ENCODE assay signal across 30 cellular contexts in genomic region chr9:69428017-69428785, GRCh38.
"Had no signal": no experiment of that assay in that cellular context is flagged by ENCODE, and none has a peak within 500 bp of the region (broad histone marks: within the 10 kb centered on the region; RNA-seq: fewer than 3 reads in every experiment).

No MANE protein-coding gene starts in this region.

- H3K9me3 Mint-ChIP-seq: activated CD4-positive, alpha-beta memory T cell treated with anti-CD3 and anti-CD28 coated beads for 36 hours; activated CD4-positive, alpha-beta T cell treated with anti-CD3 and anti-CD28 coated beads, Interleukin-2, amount 10 ng/mL, durations not matched to agents 24 days and 14 days; activated naive CD4-positive, alpha-beta T cell treated with anti-CD3 and anti-CD28 coated beads for 36 hours; activated naive CD8-positive, alpha-beta T cell treated with anti-CD3 and anti-CD28 coated beads for 36 hours; activated T-helper 1 cell treated with anti-CD3 and anti-CD28 coated beads, Interleukin-12 subunit alpha, Interleukin-12 subunit beta, Interleukin-2, Interleukin-4 antibody, amounts not matched to agents 30 ng/mL and 10 ng/mL and 1 ng/mL, durations not matched to agents 14 hours and 24 hours and 36 hours; dendritic cell treated with granulocyte-macrophage colony-stimulating factor and Interleukin-4, amounts not matched to agents 40 ng/mL and 50 ng/mL, for 4 days; nephron; stimulated activated memory B cell treated with anti-CD40 and anti-IgM and Interleukin-4, amounts not matched to agents 10 μg/mL and 1 μg/mL and 100 μg/mL, for 72 hours; stimulated activated naive CD8-positive, alpha-beta T cell treated with anti-CD3 and anti-CD28 coated beads, Interleukin-15, amount 100 ng/mL, for 72 hours had no signal

- H3K36me3 Mint-ChIP-seq: activated CD4-positive, alpha-beta memory T cell treated with anti-CD3 and anti-CD28 coated beads for 36 hours; activated naive CD8-positive, alpha-beta T cell treated with anti-CD3 and anti-CD28 coated beads for 36 hours; stimulated activated memory B cell treated with anti-CD40 and anti-IgM and Interleukin-4, amounts not matched to agents 10 μg/mL and 1 μg/mL and 100 μg/mL, for 72 hours had no signal

- H3K4me3 ChIP-seq: adrenal gland, esophagus squamous epithelium, left ventricle myocardium inferior, pancreas, prostate gland, sigmoid colon, transverse colon, uterus had no signal

- H3K27me3 ChIP-seq: adrenal gland, esophagus squamous epithelium, pancreas, sigmoid colon, transverse colon, uterus had no signal

- H3K4me3 Mint-ChIP-seq: activated CD4-positive, alpha-beta memory T cell treated with anti-CD3 and anti-CD28 coated beads for 36 hours; activated CD4-positive, alpha-beta T cell treated with anti-CD3 and anti-CD28 coated beads, Interleukin-2, amount 10 ng/mL, durations not matched to agents 24 days and 14 days; activated naive CD4-positive, alpha-beta T cell treated with anti-CD3 and anti-CD28 coated beads for 36 hours; activated naive CD8-positive, alpha-beta T cell treated with anti-CD3 and anti-CD28 coated beads for 36 hours; activated T-helper 1 cell treated with anti-CD3 and anti-CD28 coated beads, Interleukin-12 subunit alpha, Interleukin-12 subunit beta, Interleukin-2, Interleukin-4 antibody, amounts not matched to agents 30 ng/mL and 10 ng/mL and 1 ng/mL, durations not matched to agents 14 hours and 24 hours and 36 hours; dendritic cell treated with granulocyte-macrophage colony-stimulating factor and Interleukin-4, amounts not matched to agents 40 ng/mL and 50 ng/mL, for 4 days; nephron; stimulated activated memory B cell treated with anti-CD40 and anti-IgM and Interleukin-4, amounts not matched to agents 10 μg/mL and 1 μg/mL and 100 μg/mL, for 72 hours; stimulated activated naive CD8-positive, alpha-beta T cell treated with anti-CD3 and anti-CD28 coated beads, Interleukin-15, amount 100 ng/mL, for 72 hours; T-helper 17 cell had no signal

- H3K4me1 Mint-ChIP-seq: activated CD4-positive, alpha-beta T cell treated with anti-CD3 and anti-CD28 coated beads, Interleukin-2, amount 10 ng/mL, durations not matched to agents 24 days and 14 days; activated naive CD8-positive, alpha-beta T cell treated with anti-CD3 and anti-CD28 coated beads for 36 hours; nephron; stimulated activated memory B cell treated with anti-CD40 and anti-IgM and Interleukin-4, amounts not matched to agents 10 μg/mL and 1 μg/mL and 100 μg/mL, for 72 hours; stimulated activated naive CD8-positive, alpha-beta T cell treated with anti-CD3 and anti-CD28 coated beads, Interleukin-15, amount 100 ng/mL, for 72 hours had no signal

- H3K27ac Mint-ChIP-seq: activated CD4-positive, alpha-beta memory T cell treated with anti-CD3 and anti-CD28 coated beads for 36 hours; activated CD4-positive, alpha-beta T cell treated with anti-CD3 and anti-CD28 coated beads, Interleukin-2, amount 10 ng/mL, durations not matched to agents 24 days and 14 days; activated naive CD4-positive, alpha-beta T cell treated with anti-CD3 and anti-CD28 coated beads for 36 hours; activated naive CD8-positive, alpha-beta T cell treated with anti-CD3 and anti-CD28 coated beads for 36 hours; activated T-helper 1 cell treated with anti-CD3 and anti-CD28 coated beads, Interleukin-12 subunit alpha, Interleukin-12 subunit beta, Interleukin-2, Interleukin-4 antibody, amounts not matched to agents 30 ng/mL and 10 ng/mL and 1 ng/mL, durations not matched to agents 14 hours and 24 hours and 36 hours; dendritic cell treated with granulocyte-macrophage colony-stimulating factor and Interleukin-4, amounts not matched to agents 40 ng/mL and 50 ng/mL, for 4 days; nephron; stimulated activated memory B cell treated with anti-CD40 and anti-IgM and Interleukin-4, amounts not matched to agents 10 μg/mL and 1 μg/mL and 100 μg/mL, for 72 hours; T-helper 17 cell had no signal

- H3K27ac ChIP-seq: adrenal gland, epithelial cell of prostate, esophagus squamous epithelium, left ventricle myocardium inferior, neutrophil, pancreas, prostate gland, sigmoid colon, transverse colon, uterus had no signal

- DNase-seq: activated CD4-positive, alpha-beta memory T cell treated with anti-CD3 and anti-CD28 coated beads for 36 hours; activated CD4-positive, alpha-beta T cell treated with anti-CD3 and anti-CD28 coated beads, Interleukin-2, amount 10 ng/mL, durations not matched to agents 24 days and 14 days; activated CD4-positive, CD25-positive, alpha-beta regulatory T cell treated with anti-CD3 and anti-CD28 coated beads, Interleukin-2, amount 50 U/mL, for 72 hours; activated CD8-positive, alpha-beta memory T cell treated with anti-CD3 and anti-CD28 coated beads, Interleukin-2, amount 50 U/mL, for 4 hours; activated effector memory CD4-positive, alpha-beta T cell treated with anti-CD3 and anti-CD28 coated beads, Interleukin-2, amount 50 U/mL, for 16 hours; activated naive CD4-positive, alpha-beta T cell treated with anti-CD3 and anti-CD28 coated beads for 36 hours; activated naive CD8-positive, alpha-beta T cell treated with anti-CD3 and anti-CD28 coated beads for 36 hours; activated T-cell treated with anti-CD3 and anti-CD28 coated beads, Interleukin-2, amount 50 U/mL, for 1 hour; adrenal gland; central memory CD4-positive, alpha-beta T cell; effector CD4-positive, alpha-beta T cell; esophagus squamous epithelium; left ventricle myocardium inferior; retina; sigmoid colon; small intestine; stimulated activated CD4-positive, alpha-beta T cell treated with anti-CD3 and anti-CD28 coated beads, Interleukin-4, amount 100 ng/mL, for 24 hours; stimulated activated naive CD8-positive, alpha-beta T cell treated with anti-CD3 and anti-CD28 coated beads, Interleukin-15, amount 100 ng/mL, for 72 hours; T-helper 17 cell; T1000; transverse colon; uterus had no signal

- H3K9me3 ChIP-seq: adrenal gland, esophagus squamous epithelium, left ventricle myocardium inferior, neutrophil, pancreas, prostate gland, sigmoid colon, transverse colon, uterus had no signal

- ATAC-seq: pancreas; stimulated activated memory B cell treated with anti-CD40 and anti-IgM and Interleukin-4, amounts not matched to agents 10 μg/mL and 1 μg/mL and 100 μg/mL, for 72 hours; stimulated activated naive CD8-positive, alpha-beta T cell treated with anti-CD3 and anti-CD28 coated beads, Interleukin-15, amount 100 ng/mL, for 72 hours; T-helper 17 cell had no signal

- H3K36me3 ChIP-seq: adrenal gland, esophagus squamous epithelium, left ventricle myocardium inferior, neutrophil, pancreas, prostate gland, sigmoid colon, transverse colon, uterus had no signal

- H3K4me1 ChIP-seq: adrenal gland, esophagus squamous epithelium, left ventricle myocardium inferior, pancreas, prostate gland, sigmoid colon, transverse colon, uterus had no signal

- H3K27me3 Mint-ChIP-seq: activated CD4-positive, alpha-beta T cell treated with anti-CD3 and anti-CD28 coated beads, Interleukin-2, amount 10 ng/mL, durations not matched to agents 24 days and 14 days; dendritic cell treated with granulocyte-macrophage colony-stimulating factor and Interleukin-4, amounts not matched to agents 40 ng/mL and 50 ng/mL, for 4 days; stimulated activated naive CD8-positive, alpha-beta T cell treated with anti-CD3 and anti-CD28 coated beads, Interleukin-15, amount 100 ng/mL, for 72 hours had no signal
